Comparison of ENCODE assay signal across 8 cellular contexts in the genomic region with DNA sequence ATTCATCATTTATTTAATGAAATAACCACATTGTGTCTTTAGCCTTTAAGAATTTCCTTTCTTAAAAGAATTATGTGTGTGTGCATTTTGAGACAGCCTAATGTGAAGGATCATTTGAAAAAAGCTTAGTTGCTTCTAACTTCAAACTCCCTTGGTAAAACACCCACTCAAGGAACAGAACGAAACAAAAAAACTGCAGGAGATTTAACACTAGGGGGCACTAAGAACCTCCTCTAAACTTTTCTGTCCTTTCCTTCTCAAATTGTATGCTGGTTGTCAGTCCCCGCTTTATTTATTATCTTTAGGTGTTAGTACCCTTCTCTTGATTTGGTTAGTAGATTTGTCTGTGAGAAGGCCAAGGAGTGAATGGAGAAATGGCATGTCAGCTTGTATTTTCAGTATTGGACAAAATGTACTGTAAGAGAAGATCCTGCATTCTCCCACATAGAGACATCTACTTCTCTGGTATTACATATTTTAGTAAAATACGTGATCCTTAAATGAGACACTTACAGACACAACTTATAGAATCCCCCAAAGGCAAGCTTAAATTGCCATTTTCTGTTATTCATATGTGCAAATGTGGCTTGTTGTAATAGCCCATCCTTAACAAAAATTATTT.
DNase-seq lines count a peak whose midpoint lies in the region; ATAC-seq and TF ChIP-seq lines count a peak whose summit lies in the region.

No MANE protein-coding gene starts in this region.

- ATAC-seq in GM19035 (IDR thresholded peaks at IDR 0.05; ENCODE audit: unreplicated experiment) (peak; percentile 75), HG03342 (IDR thresholded peaks at IDR 0.05; ENCODE audit: unreplicated experiment) (peak; percentile 84), GM21737 (IDR thresholded peaks at IDR 0.05; ENCODE audit: unreplicated experiment) (no peak)

- DNase-seq in AG09319 (ENCODE audit: extremely low read depth, low read depth) (no peak), NCI-H526 (lab: John Stamatoyannopoulos, UW) (peak; percentile 13 to 68), cerebellum (ENCODE audit: low spot score) (peak; percentile 31), myocyte (ENCODE audit: low read depth) (peak; percentile 9)
- DNase-seq in stimulated activated CD4-positive, alpha-beta T cell treated with anti-CD3 and anti-CD28 coated beads, Interleukin-2, amount 100 ng/mL, for 24 hours: no peak

- peak; percentile 52 for TF ChIP-seq CTCF in AG09319 (IDR thresholded peaks at IDR 0.05; ENCODE audit: low read depth, low read length)

Comparison
In these comparisons a context has a peak if more than half of its experiments do, and no peak if none do; other contexts are left out.
1. DNase-seq: peak in NCI-H526 (2 of 2), cerebellum (single experiment) and myocyte (single experiment); none in AG09319 (single experiment) and stimulated activated CD4-positive, alpha-beta T cell treated with anti-CD3 and anti-CD28 coated beads, Interleukin-2, amount 100 ng/mL, for 24 hours (0 of 2).